ENCODE assay signal across 8 cellular contexts in genomic region chr19:3358392-3358918, GRCh38. TPM values are rescaled to one million over a fixed set of nuclear protein-coding genes. Genes with fewer than 3 reads are reported as not detected.
DNase-seq lines count a peak whose midpoint lies in the region; ATAC-seq and TF ChIP-seq lines count a peak whose summit lies in the region.

No MANE protein-coding gene starts in this region.

- WGBS in aorta, 2 donors = 1 to 3% methylated on average over 13 to 46 of the region's 46 CpGs

- intact Hi-C loops in breast epithelium (cut with DNase I; ENCODE audit: low total_unique reads) = no loop called here
- intact Hi-C loops in aorta (cut with DNase I) = no loop called here

- TF ChIP-seq POLR2A in breast epithelium (IDR thresholded peaks at IDR 0.05) = no peak

- H3K9me3 ChIP-seq in breast epithelium = peaks cover 0 to 7% of the 10 kb centered on the region in 2 donors
- H3K9me3 ChIP-seq in mucosa of stomach (ENCODE audit: control insufficient read depth, low read length) = no peaks in the 10 kb centered on the region
- no peaks in the 10 kb centered on the region for H3K9me3 ChIP-seq in aorta (ENCODE audit: control insufficient read depth, low read length)

- no peak for ATAC-seq in aorta (ENCODE audit: low FRiP score)
- no peak for ATAC-seq in HG02870 (IDR thresholded peaks at IDR 0.05; ENCODE audit: unreplicated experiment)

- H3K36me3 ChIP-seq in breast epithelium (no peaks in the 10 kb centered on the region), mucosa of stomach (ENCODE audit: control insufficient read depth, insufficient read depth, low read length) (no peaks in the 10 kb centered on the region), aorta (ENCODE audit: control insufficient read depth in 1 of 2, insufficient read depth in 2 of 2, low read length in 1 of 2) (no peaks in the 10 kb centered on the region)

- peak overlapping the region; percentile 64 for H3K9ac ChIP-seq in mucosa of stomach (ENCODE audit: low read length)

- peak overlapping the region; percentile 94 to 100 (median 99) for H3K4me3 ChIP-seq in breast epithelium
- H3K4me3 ChIP-seq in mucosa of stomach (ENCODE audit: low read length) = peak overlapping the region; percentile 25
- peak overlapping the region; percentile 97 to 99 for H3K4me3 ChIP-seq in aorta (ENCODE audit: low read length in 2 of 2)

- no peaks in the 10 kb centered on the region for H3K27me3 ChIP-seq in breast epithelium
- no peaks in the 10 kb centered on the region for H3K27me3 ChIP-seq in mucosa of stomach (ENCODE audit: control insufficient read depth, insufficient read depth, low read length)
- H3K27me3 ChIP-seq in aorta (ENCODE audit: control insufficient read depth in 1 of 2, insufficient read depth in 2 of 2, low read length in 1 of 2) = no peaks in the 10 kb centered on the region

- DNase-seq in stimulated activated CD4-positive, alpha-beta T cell treated with anti-CD3 and anti-CD28 coated beads, Interleukin-15, amount 100 ng/mL, for 24 hours = peak; percentile 12
- DNase-seq in stimulated activated CD4-positive, alpha-beta T cell treated with anti-CD3 and anti-CD28 coated beads, Interleukin-12 subunit alpha, Interleukin-12 subunit beta, amount 100 ng/mL, for 4 hours = no peak
- DNase-seq in breast epithelium (ENCODE audit: low spot score in 2 of 2) (no peak), aorta (no peak), ecto neural progenitor cell (ENCODE audit: low spot score) (no peak), NCI-H2107 treated with DMSO at 0.1 percent for 48 hours (lab: John Stamatoyannopoulos, UW; ENCODE audit: unreplicated experiment) (no peak)

- no peak for TF ChIP-seq CTCF in breast epithelium (IDR thresholded peaks at IDR 0.05)

- H3K27ac ChIP-seq in breast epithelium (peak overlapping the region; percentile 74 to 99), aorta (ENCODE audit: low read depth in 1 of 2, low read length in 2 of 2) (no peak overlapping the region)

- H3K4me1 ChIP-seq in breast epithelium (peaks cover 5 to 8% of the 10 kb centered on the region in 2 donors), mucosa of stomach (ENCODE audit: control insufficient read depth, insufficient read depth, low read length) (peaks cover 20% of the 10 kb centered on the region), aorta (ENCODE audit: control insufficient read depth in 1 of 2, insufficient read depth in 2 of 2, low read length in 2 of 2) (no peaks in the 10 kb centered on the region)

RNA-seq across cellular contexts. Expression of gene NFIC, which starts 7.9 kb away (rescaled TPM):
- 10 to 100 TPM; 48.9 to 97.8 (median 73.1) TPM for total RNA-seq in breast epithelium
- total RNA-seq in aorta = 100 to 1,000 TPM; 175 to 188 TPM
- 10 to 100 TPM; 37.5 to 37.7 TPM for polyA plus RNA-seq in aorta

Comparison
In these comparisons a context has a peak if more than half of its experiments do, and no peak if none do; other contexts are left out.
1. H3K27ac ChIP-seq: peak in breast epithelium (2 of 2); none in aorta (0 of 2).
2. H3K4me3 ChIP-seq: peak in every context shown above with its lines; median percentile 99 in breast epithelium; 98 in aorta; 25 in mucosa of stomach.